ENCODE assay signal across 1 cellular context in the genomic region with DNA sequence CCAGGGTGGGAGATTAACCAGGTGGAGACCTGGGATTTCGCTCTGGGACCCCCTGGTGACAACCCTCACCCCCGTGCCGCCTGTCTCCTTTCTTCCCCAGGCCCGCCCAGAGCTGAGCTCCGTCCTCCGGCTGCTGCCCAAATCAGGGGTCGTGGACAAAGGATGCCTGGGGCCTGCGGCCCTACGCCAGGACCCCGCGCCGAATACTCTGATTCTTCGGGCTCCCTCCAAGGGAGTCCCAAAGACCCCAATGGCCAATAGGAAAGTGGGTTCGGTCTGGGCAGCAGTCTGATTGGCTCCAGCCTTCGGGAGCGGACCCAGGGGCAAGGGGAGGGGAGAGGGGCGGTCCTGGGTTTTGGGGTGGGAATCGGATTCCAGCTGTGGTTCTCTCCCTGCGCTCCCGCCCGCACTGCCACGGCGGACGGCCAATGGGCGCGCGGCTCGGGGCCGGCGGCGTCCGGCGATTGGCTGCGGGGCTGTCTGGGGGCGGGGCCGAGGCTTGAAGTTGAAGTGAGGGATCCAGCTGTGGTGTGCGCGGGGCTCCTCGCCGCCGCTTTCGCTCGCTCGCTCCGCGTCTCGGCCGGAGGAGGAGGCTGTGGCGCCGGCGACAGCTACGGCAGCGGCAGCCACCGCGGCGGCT.
TF ChIP-seq lines count a peak whose summit lies in the region.

TSS of gene CACNA1G (plus strand) at position 531 of the 640 bp plus-strand sequence. CDS start 745 bp downstream, outside the sequence.

TF ChIP-seq in GM12878, 131 proteins besides CTCF, POLR2A, EP300 and RAD21 (continued from another document):
- no peak for TF ChIP-seq ETV6 (conservative IDR thresholded peaks at IDR 0.05 in 1 of 2, IDR thresholded peaks at IDR 0.05 in 1 of 2; ENCODE audit: borderline replicate concordance in 1 of 2, low read depth in 1 of 2)
- no peak for TF ChIP-seq BHLHE40 (IDR thresholded peaks at IDR 0.05; ENCODE audit: borderline replicate concordance in 1 of 2, low read depth in 2 of 2, low read length in 1 of 2)
- no peak for TF ChIP-seq FOXK2 (IDR thresholded peaks at IDR 0.05)
- peak; percentile 39; the same call in 1 of the 2 replicates for TF ChIP-seq RFX5 (IDR thresholded peaks at IDR 0.05; ENCODE audit: low read depth, low read length)
- TF ChIP-seq PKNOX1 (IDR thresholded peaks at IDR 0.05) = peak; percentile 68
- TF ChIP-seq TCF12 (IDR thresholded peaks at IDR 0.05; ENCODE audit: low read depth, low read length) = 0 out of 2 replicates have a peak, but pooled peaks have one; percentile 19
- TF ChIP-seq FOS (IDR thresholded peaks at IDR 0.05; ENCODE audit: borderline replicate concordance, extremely low read depth, insufficient read length) = peak; percentile 36
- TF ChIP-seq PBX3 (IDR thresholded peaks at IDR 0.05; ENCODE audit: insufficient replicate concordance, low read depth, low read length) = peak; percentile 56
- TF ChIP-seq SP1 (IDR thresholded peaks at IDR 0.05; ENCODE audit: low read depth, low read length) = peak; percentile 86
- TF ChIP-seq, protein P1, sequence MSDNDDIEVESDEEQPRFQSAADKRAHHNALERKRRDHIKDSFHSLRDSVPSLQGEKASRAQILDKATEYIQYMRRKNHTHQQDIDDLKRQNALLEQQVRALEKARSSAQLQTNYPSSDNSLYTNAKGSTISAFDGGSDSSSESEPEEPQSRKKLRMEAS (IDR thresholded peaks at IDR 0.05; ENCODE audit: low read depth, low read length) = no peak
- no peak for TF ChIP-seq ZBTB4 (CRISPR knock-in tag; IDR thresholded peaks at IDR 0.05)
- TF ChIP-seq SUPT20H (IDR thresholded peaks at IDR 0.05; ENCODE audit: borderline replicate concordance, control insufficient read depth, low read depth, low read length) = no peak
- TF ChIP-seq RB1 (IDR thresholded peaks at IDR 0.05; ENCODE audit: borderline replicate concordance) = no peak
- no peak for TF ChIP-seq DPF2 (IDR thresholded peaks at IDR 0.05)
- TF ChIP-seq, protein P2, sequence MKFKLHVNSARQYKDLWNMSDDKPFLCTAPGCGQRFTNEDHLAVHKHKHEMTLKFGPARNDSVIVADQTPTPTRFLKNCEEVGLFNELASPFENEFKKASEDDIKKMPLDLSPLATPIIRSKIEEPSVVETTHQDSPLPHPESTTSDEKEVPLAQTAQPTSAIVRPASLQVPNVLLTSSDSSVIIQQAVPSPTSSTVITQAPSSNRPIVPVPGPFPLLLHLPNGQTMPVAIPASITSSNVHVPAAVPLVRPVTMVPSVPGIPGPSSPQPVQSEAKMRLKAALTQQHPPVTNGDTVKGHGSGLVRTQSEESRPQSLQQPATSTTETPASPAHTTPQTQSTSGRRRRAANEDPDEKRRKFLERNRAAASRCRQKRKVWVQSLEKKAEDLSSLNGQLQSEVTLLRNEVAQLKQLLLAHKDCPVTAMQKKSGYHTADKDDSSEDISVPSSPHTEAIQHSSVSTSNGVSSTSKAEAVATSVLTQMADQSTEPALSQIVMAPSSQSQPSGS (IDR thresholded peaks at IDR 0.05; ENCODE audit: low read length) = no peak
- no peak for TF ChIP-seq ZNF622 (IDR thresholded peaks at IDR 0.05)
